24 cellular contexts compared by ENCODE assay signal in the genomic region with DNA sequence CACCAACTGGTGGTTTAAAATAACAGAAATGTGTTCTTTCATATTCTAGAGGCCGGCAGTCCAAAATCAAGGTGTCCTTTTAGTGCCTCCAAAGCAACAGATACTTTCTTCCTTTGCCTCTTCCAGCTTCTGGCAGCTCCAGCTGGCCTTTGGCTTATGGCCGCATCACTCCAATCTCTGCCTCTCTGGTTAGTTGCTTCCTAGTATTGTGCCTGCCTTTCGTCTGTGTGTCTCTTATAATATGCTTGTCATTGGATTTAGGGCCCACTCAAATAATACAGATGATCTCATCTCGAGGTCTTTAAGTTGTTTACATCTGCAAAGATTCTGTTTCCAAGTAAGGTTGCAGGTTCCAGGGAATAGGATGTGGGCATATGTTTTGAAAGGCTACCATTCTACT.
DNase-seq lines count a peak whose midpoint lies in the region; ATAC-seq and TF ChIP-seq lines count a peak whose summit lies in the region.
"Had no signal": no experiment of that assay in that cellular context is flagged by ENCODE, and none has a peak within 500 bp of the region (broad histone marks: within the 10 kb centered on the region; RNA-seq: fewer than 3 reads in every experiment).

No MANE protein-coding gene starts in this region.

- no peaks in the 10 kb centered on the region for H3K79me2 ChIP-seq in DND-41 (ENCODE audit: insufficient read depth, low read length)
- H3K79me2 ChIP-seq in mesendoderm (ENCODE audit: control insufficient read depth, insufficient read depth, low read length), result no peaks in the 10 kb centered on the region

- H3K56ac ChIP-seq in mesendoderm (ENCODE audit: low read length), result no peak overlapping the region

- H3K27ac ChIP-seq in DND-41 (ENCODE audit: low read length) (no peak overlapping the region), foreskin keratinocyte (peak overlapping the region; percentile 14), mesendoderm (ENCODE audit: low read depth, low read length) (no peak overlapping the region)
- H3K27ac ChIP-seq: BLaER1 treated with 17β-estradiol and CSF1 and Interleukin-3, amounts not matched to agents 10 nM and 100 nM; colonic mucosa; heart right ventricle; psoas muscle; RWPE1 had no signal

- H3K4me3 Mint-ChIP-seq in activated T-cell treated with anti-CD3 and anti-CD28 coated beads, Interleukin-2, amount 50 U/mL, for 24 hours, result no peak overlapping the region
- H3K4me3 Mint-ChIP-seq in T-helper 17 cell, result peak overlapping the region; percentile 71

- ATAC-seq in DND-41 (ENCODE audit: insufficient read depth, low read depth) (peak; percentile 27; the same call in 1 of the 3 replicates), T-helper 17 cell (no peak), foreskin keratinocyte (no peak), HG02798 (IDR thresholded peaks at IDR 0.05; ENCODE audit: poor library complexity, unreplicated experiment) (no peak)
- ATAC-seq: heart right ventricle, psoas muscle, SK-N-SH treated with all-trans-retinoic acid at 6 μM for 48 hours had no signal

- H2BK120ac ChIP-seq in mesendoderm (ENCODE audit: low read depth, low read length), result no peak overlapping the region

- no peaks in the 10 kb centered on the region for H3K79me1 ChIP-seq in mesendoderm (ENCODE audit: low read length)

- H3K4me1 ChIP-seq in DND-41 (ENCODE audit: insufficient read depth, low read length) (no peaks in the 10 kb centered on the region), foreskin keratinocyte (peaks cover 5% of the 10 kb centered on the region), mesendoderm (ENCODE audit: control insufficient read depth, low read depth, low read length) (no peaks in the 10 kb centered on the region)
- H3K4me1 ChIP-seq: BLaER1 treated with 17β-estradiol and CSF1 and Interleukin-3, amounts not matched to agents 10 nM and 100 nM; colonic mucosa; heart right ventricle; psoas muscle had no signal

- H3K36me3 ChIP-seq in DND-41 (ENCODE audit: insufficient read depth, low read length), result no peaks in the 10 kb centered on the region
- H3K36me3 ChIP-seq in mesendoderm (ENCODE audit: control insufficient read depth, insufficient read depth, low read length), result no peaks in the 10 kb centered on the region
- H3K36me3 ChIP-seq: BLaER1 treated with 17β-estradiol and CSF1 and Interleukin-3, amounts not matched to agents 10 nM and 100 nM; colonic mucosa; heart right ventricle had no signal

- H3K27me3 ChIP-seq in DND-41 (ENCODE audit: insufficient read depth, low read length, poor library complexity) (no peaks in the 10 kb centered on the region), foreskin keratinocyte (no peaks in the 10 kb centered on the region), mesendoderm (ENCODE audit: insufficient read depth, low read length, poor library complexity) (no peaks in the 10 kb centered on the region)
- H3K27me3 ChIP-seq: BLaER1 treated with 17β-estradiol and CSF1 and Interleukin-3, amounts not matched to agents 10 nM and 100 nM; colonic mucosa; heart right ventricle had no signal

- H2AK5ac ChIP-seq in mesendoderm (ENCODE audit: low read length), result no peak overlapping the region

- DNase-seq in activated T-cell treated with anti-CD3 and anti-CD28 coated beads, Interleukin-2, amount 50 U/mL, for 24 hours, result no peak
- no peak for DNase-seq in activated T-cell treated with anti-CD3 and anti-CD28 coated beads, Interleukin-2, amount 50 U/mL, for 1 hour
- DNase-seq in DND-41, result no peak
- DNase-seq in T-helper 17 cell, result no peak
- no peak for DNase-seq in foreskin keratinocyte
- DNase-seq in DMS153 (lab: John Stamatoyannopoulos, UW), result no peak
- DNase-seq in mesendoderm, result no peak
- DNase-seq: Caco-2; colonic mucosa; effector memory CD4-positive, alpha-beta T cell; erythroblast; foreskin fibroblast; H7; heart right ventricle; KG1; NCI-H2171; NCI-H526; nucleus accumbens; psoas muscle; T-helper 9 cell had no signal

- no peaks in the 10 kb centered on the region for H3K36me3 Mint-ChIP-seq in activated T-cell treated with anti-CD3 and anti-CD28 coated beads, Interleukin-2, amount 50 U/mL, for 24 hours (ENCODE audit: low read depth)
- H3K36me3 Mint-ChIP-seq in T-helper 17 cell (ENCODE audit: low read depth), result peaks cover 2% of the 10 kb centered on the region

- H3K4me2 ChIP-seq in DND-41 (ENCODE audit: insufficient read depth, low read length) (no peak overlapping the region), mesendoderm (ENCODE audit: low read length) (no peak overlapping the region)
- H3K4me2 ChIP-seq: BLaER1 treated with 17β-estradiol and CSF1 and Interleukin-3, amounts not matched to agents 10 nM and 100 nM had no signal

- no peak overlapping the region for H3K18ac ChIP-seq in mesendoderm (ENCODE audit: low read length)

- H2BK15ac ChIP-seq in mesendoderm (replicated peaks; ENCODE audit: low read depth), result no peak overlapping the region

- no peak for TF ChIP-seq CTCF in DND-41 (IDR thresholded peaks at IDR 0.05; ENCODE audit: borderline replicate concordance, extremely low read depth, low read length, poor library complexity, severe bottlenecking)
- TF ChIP-seq CTCF in foreskin keratinocyte (conservative IDR thresholded peaks at IDR 0.05), result no peak

- no peak overlapping the region for H4K5ac ChIP-seq in mesendoderm (ENCODE audit: low read length)

- no peak overlapping the region for H4K8ac ChIP-seq in mesendoderm (ENCODE audit: low read depth, low read length)

- H3K9me3 ChIP-seq in DND-41 (ENCODE audit: insufficient read depth, low read length, severe bottlenecking) (no peaks in the 10 kb centered on the region), T-helper 17 cell (ENCODE audit: control insufficient read depth, low read length, poor library complexity, severe bottlenecking) (no peaks in the 10 kb centered on the region)
- H3K9me3 ChIP-seq: BLaER1 treated with 17β-estradiol and CSF1 and Interleukin-3, amounts not matched to agents 10 nM and 100 nM; Caco-2; colonic mucosa; heart right ventricle; psoas muscle had no signal

- H3K9me3 Mint-ChIP-seq in activated T-cell treated with anti-CD3 and anti-CD28 coated beads, Interleukin-2, amount 50 U/mL, for 24 hours, result no peaks in the 10 kb centered on the region

- no peak overlapping the region for H3K4ac ChIP-seq in mesendoderm (ENCODE audit: low read depth, low read length)

- H2AFZ ChIP-seq in DND-41 (ENCODE audit: low read depth, low read length), result no peak overlapping the region

- no peak overlapping the region for H3K9ac ChIP-seq in DND-41 (ENCODE audit: low read depth, low read length)
- H3K9ac ChIP-seq in mesendoderm (ENCODE audit: low read length), result no peak overlapping the region
- H3K9ac ChIP-seq: BLaER1 treated with 17β-estradiol and CSF1 and Interleukin-3, amounts not matched to agents 10 nM and 100 nM had no signal

- no peak overlapping the region for H2BK5ac ChIP-seq in mesendoderm (ENCODE audit: low read length)

- no peak overlapping the region for H3K23ac ChIP-seq in mesendoderm (ENCODE audit: low read length)

- H3K4me1 Mint-ChIP-seq in activated T-cell treated with anti-CD3 and anti-CD28 coated beads, Interleukin-2, amount 50 U/mL, for 24 hours (ENCODE audit: low read depth), result peaks cover 38% of the 10 kb centered on the region
- H3K4me1 Mint-ChIP-seq in T-helper 17 cell, result peaks cover 11% of the 10 kb centered on the region

- H4K20me1 ChIP-seq in DND-41 (ENCODE audit: insufficient read depth, low read length), result no peaks in the 10 kb centered on the region
- H4K20me1 ChIP-seq: BLaER1 treated with 17β-estradiol and CSF1 and Interleukin-3, amounts not matched to agents 10 nM and 100 nM had no signal

- H3K27ac Mint-ChIP-seq in activated T-cell treated with anti-CD3 and anti-CD28 coated beads, Interleukin-2, amount 50 U/mL, for 24 hours, result peak overlapping the region; percentile 80
- H3K27ac Mint-ChIP-seq in T-helper 17 cell, result no peak overlapping the region

- H3K27me3 Mint-ChIP-seq in activated T-cell treated with anti-CD3 and anti-CD28 coated beads, Interleukin-2, amount 50 U/mL, for 24 hours, result peaks cover 3% of the 10 kb centered on the region
- H3K27me3 Mint-ChIP-seq in T-helper 17 cell, result peaks cover 6% of the 10 kb centered on the region

- H3K4me3 ChIP-seq in DND-41 (ENCODE audit: low read depth in 1 of 2, low read length in 2 of 2), result no peak overlapping the region
- H3K4me3 ChIP-seq in mesendoderm (ENCODE audit: low read length), result no peak overlapping the region
- H3K4me3 ChIP-seq: BLaER1 treated with 17β-estradiol and CSF1 and Interleukin-3, amounts not matched to agents 10 nM and 100 nM; colonic mucosa; heart right ventricle; psoas muscle had no signal

- WGBS in mesendoderm (ENCODE audit: extremely low coverage, insufficient coverage, low lambda C conversion rate), result no CpG with 5 or more reads among the region's 4 CpGs
